ENCODE assay signal across 1 cellular context in genomic region chr1:229286099-229286766, GRCh38.
TF ChIP-seq lines count a peak whose summit lies in the region.

No MANE protein-coding gene starts in this region.

TF ChIP-seq in HepG2, 621 proteins besides CTCF, POLR2A, EP300 and RAD21:
- TF ChIP-seq MAFK (conservative IDR thresholded peaks at IDR 0.05 in 1 of 2, IDR thresholded peaks at IDR 0.05 in 1 of 2; ENCODE audit: low read length in 2 of 2), result peak in 1 of 2 experiments; percentile 69; a peak in 2 of 4 replicates
- peak; percentile 64 for TF ChIP-seq MAFF (IDR thresholded peaks at IDR 0.05; ENCODE audit: low read depth, low read length)
- TF ChIP-seq ZSCAN21 (CRISPR knock-in tag; IDR thresholded peaks at IDR 0.05; ENCODE audit: borderline replicate concordance), result no peak
